13 cellular contexts compared by ENCODE assay signal in the genomic region with DNA sequence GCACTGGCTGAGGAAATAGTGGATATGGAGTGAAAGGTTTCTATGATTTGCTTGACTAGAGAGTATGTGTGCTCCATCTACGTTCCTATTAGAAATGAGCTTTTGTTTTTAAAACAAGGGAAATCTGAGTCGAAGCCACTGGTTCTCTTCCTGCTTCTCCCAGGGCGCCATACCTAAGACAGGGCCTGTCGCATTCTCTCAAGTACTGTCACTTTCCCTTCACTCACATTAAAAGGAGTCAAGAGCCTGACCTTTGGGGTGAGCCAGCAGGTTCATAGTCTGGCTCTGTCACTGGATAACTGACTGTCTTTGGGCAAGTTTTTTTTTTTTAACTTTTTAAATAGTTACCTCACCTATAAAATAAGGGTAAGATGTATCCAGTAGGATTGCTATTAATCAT.
DNase-seq lines count a peak whose midpoint lies in the region; ATAC-seq and TF ChIP-seq lines count a peak whose summit lies in the region.
"Had no signal": no experiment of that assay in that cellular context is flagged by ENCODE, and none has a peak within 500 bp of the region (broad histone marks: within the 10 kb centered on the region; RNA-seq: fewer than 3 reads in every experiment).

No MANE protein-coding gene starts in this region.

- H3K4me1 ChIP-seq in endodermal cell (ENCODE audit: control insufficient read depth, insufficient read depth, low read length) (peaks cover 16% of the 10 kb centered on the region), tibial artery (peaks cover 0 to 69% (median 33%) of the 10 kb centered on the region in 4 donors)

- DNase-seq in Right ventricle myocardium superior, result no peak
- no peak for DNase-seq in cardiac septum (ENCODE audit: low spot score)
- DNase-seq in endodermal cell, result no peak
- DNase-seq in tibial artery, result no peak
- no peak for DNase-seq in NCI-H526 treated with DMSO at 0.1 percent for 48 hours (lab: John Stamatoyannopoulos, UW)
- DNase-seq in activated CD4-positive, alpha-beta T cell treated with anti-CD3 and anti-CD28 coated beads for 48 hours, result no peak
- no peak for DNase-seq in activated naive CD8-positive, alpha-beta T cell treated with anti-CD3 and anti-CD28 coated beads, Interleukin-2, amount 50 U/mL, for 24 hours
- DNase-seq: C1 segment of cervical spinal cord, NCI-H1436, NCI-H2081 treated with DMSO at 0.1 percent for 48 hours, NCI-H748 treated with DMSO at 0.1 percent for 48 hours, PC-3 had no signal

- no peaks in the 10 kb centered on the region for H3K9me3 ChIP-seq in endodermal cell (ENCODE audit: control insufficient read depth, low read length)
- H3K9me3 ChIP-seq in tibial artery, result no peaks in the 10 kb centered on the region

- peaks cover 53% of the 10 kb centered on the region for H3K4me1 Mint-ChIP-seq in endodermal cell
- peaks cover 26% of the 10 kb centered on the region for H3K4me1 Mint-ChIP-seq in nephron
- no peaks in the 10 kb centered on the region for H3K4me1 Mint-ChIP-seq in activated naive CD8-positive, alpha-beta T cell treated with anti-CD3 and anti-CD28 coated beads, Interleukin-2, amount 50 U/mL, for 24 hours

- H3K27me3 ChIP-seq in endodermal cell (ENCODE audit: control insufficient read depth, insufficient read depth, low read length, poor library complexity, severe bottlenecking) (no peaks in the 10 kb centered on the region), tibial artery (no peaks in the 10 kb centered on the region)

- H3K4me3 ChIP-seq in endodermal cell (ENCODE audit: low read length) (peak overlapping the region; percentile 61), tibial artery (no peak overlapping the region)

- WGBS in endodermal cell (ENCODE audit: insufficient coverage in 1 of 2, insufficient read length in 1 of 2), 2 experiments, result 27 to 60% methylated on average over 2 to 4 of the region's 4 CpGs

- TF ChIP-seq CTCF in endodermal cell (conservative IDR thresholded peaks at IDR 0.05), result no peak
- no peak for TF ChIP-seq CTCF in nephron (IDR thresholded peaks at IDR 0.05; ENCODE audit: unreplicated experiment in 3 of 3)
- TF ChIP-seq CTCF in tibial artery (IDR thresholded peaks at IDR 0.05), result no peak

- H3K27ac Mint-ChIP-seq in endodermal cell (peak overlapping the region; percentile 91), nephron (peak overlapping the region in 2 of 3 experiments; percentile 40 to 66)
- no peak overlapping the region for H3K27ac Mint-ChIP-seq in activated naive CD8-positive, alpha-beta T cell treated with anti-CD3 and anti-CD28 coated beads, Interleukin-2, amount 50 U/mL, for 24 hours

- H3K36me3 ChIP-seq in endodermal cell (ENCODE audit: control insufficient read depth, insufficient read depth, low read length) (peaks cover 19% of the 10 kb centered on the region), tibial artery (peaks cover 7 to 14% (median 13%) of the 10 kb centered on the region in 3 donors)

- intact Hi-C loops in Right ventricle myocardium superior (cut with DNase I) (no loop called here), cardiac septum (cut with DNase I) (no loop called here), tibial artery (cut with DNase I; ENCODE audit: low total_unique reads) (no loop called here)

- H3K9me3 Mint-ChIP-seq in endodermal cell (no peaks in the 10 kb centered on the region), nephron (no peaks in the 10 kb centered on the region)
- H3K9me3 Mint-ChIP-seq in activated naive CD8-positive, alpha-beta T cell treated with anti-CD3 and anti-CD28 coated beads, Interleukin-2, amount 50 U/mL, for 24 hours, result no peaks in the 10 kb centered on the region

- H3K27me3 Mint-ChIP-seq in endodermal cell (ENCODE audit: insufficient read depth) (no peaks in the 10 kb centered on the region), nephron (ENCODE audit: low read depth) (no peaks in the 10 kb centered on the region)
- H3K27me3 Mint-ChIP-seq in activated naive CD8-positive, alpha-beta T cell treated with anti-CD3 and anti-CD28 coated beads, Interleukin-2, amount 50 U/mL, for 24 hours, result peaks cover 4% of the 10 kb centered on the region

- H3K27ac ChIP-seq in endodermal cell (ENCODE audit: low read depth, low read length) (no peak overlapping the region), tibial artery (peak overlapping the region; percentile 17 to 50)

- H3K36me3 Mint-ChIP-seq in endodermal cell (ENCODE audit: low read depth) (peaks cover 15% of the 10 kb centered on the region), nephron (ENCODE audit: low read depth) (peaks cover 14% of the 10 kb centered on the region)
- no peaks in the 10 kb centered on the region for H3K36me3 Mint-ChIP-seq in activated naive CD8-positive, alpha-beta T cell treated with anti-CD3 and anti-CD28 coated beads, Interleukin-2, amount 50 U/mL, for 24 hours (ENCODE audit: low read depth)

- ATAC-seq in Right ventricle myocardium superior (ENCODE audit: poor library complexity), result peak; percentile 44
- ATAC-seq in activated naive CD8-positive, alpha-beta T cell treated with anti-CD3 and anti-CD28 coated beads, Interleukin-2, amount 50 U/mL, for 24 hours, result no peak
- ATAC-seq: PC-3 had no signal

- H3K4me3 Mint-ChIP-seq in endodermal cell (peak overlapping the region; percentile 21), nephron (no peak overlapping the region)
- H3K4me3 Mint-ChIP-seq in activated naive CD8-positive, alpha-beta T cell treated with anti-CD3 and anti-CD28 coated beads, Interleukin-2, amount 50 U/mL, for 24 hours, result no peak overlapping the region

- H3K9ac ChIP-seq in endodermal cell (ENCODE audit: extremely low read depth, low read length, poor library complexity, severe bottlenecking), result peak overlapping the region; percentile 13
